In genomic region chr4:133910165-133910564, GRCh38 we compare ENCODE assay signal across 24 cellular contexts.
"Had no signal": no experiment of that assay in that cellular context is flagged by ENCODE, and none has a peak within 500 bp of the region (broad histone marks: within the 10 kb centered on the region; RNA-seq: fewer than 3 reads in every experiment).

No MANE protein-coding gene starts in this region.

- H3K36me3 Mint-ChIP-seq: stimulated activated naive B cell treated with anti-CD40 and anti-IgM and Interleukin-4, amounts not matched to agents 10 μg/mL and 1 μg/mL and 100 μg/mL, for 72 hours had no signal

- H3K4me1 ChIP-seq: gastrocnemius medialis, heart left ventricle, lower lobe of right lung, psoas muscle, sigmoid colon, spleen, tibial nerve, vagina had no signal

- H3K4me3 ChIP-seq: gastrocnemius medialis, heart left ventricle, hepatocyte, lower lobe of right lung, ovary, psoas muscle, sigmoid colon, spleen, thoracic aorta, tibial nerve, vagina had no signal

- H3K79me2 ChIP-seq: hepatocyte had no signal

- H3K9me3 ChIP-seq: gastrocnemius medialis, lower lobe of right lung, ovary, psoas muscle, vagina had no signal

- H3K4me2 ChIP-seq: hepatocyte had no signal

- H3K4me3 Mint-ChIP-seq: effector memory CD8-positive, alpha-beta T cell; natural killer cell; stimulated activated naive B cell treated with anti-CD40 and anti-IgM and Interleukin-4, amounts not matched to agents 10 μg/mL and 1 μg/mL and 100 μg/mL, for 72 hours; stimulated activated naive CD8-positive, alpha-beta T cell treated with anti-CD3 and anti-CD28 coated beads, Interleukin-15, Interleukin-2, amounts not matched to agents 100 ng/mL and 50 ng/mL, for 24 hours had no signal

- H3K36me3 ChIP-seq: gastrocnemius medialis, heart left ventricle, lower lobe of right lung, ovary, sigmoid colon, spleen, thoracic aorta, tibial nerve, vagina had no signal

- DNase-seq: cortex of kidney; effector memory CD8-positive, alpha-beta T cell; foreskin fibroblast; gastrocnemius medialis; heart left ventricle; kidney glomerular epithelial cell; left colon; left ventricle myocardium superior; lower lobe of right lung; natural killer cell; occipital lobe; ovary; posterior cingulate gyrus; psoas muscle; right cardiac atrium; sigmoid colon; spleen; stimulated activated naive B cell treated with anti-CD40 and anti-IgM and Interleukin-4, amounts not matched to agents 10 μg/mL and 1 μg/mL and 100 μg/mL, for 72 hours had no signal

- H3K27ac Mint-ChIP-seq: effector memory CD8-positive, alpha-beta T cell; natural killer cell; stimulated activated naive B cell treated with anti-CD40 and anti-IgM and Interleukin-4, amounts not matched to agents 10 μg/mL and 1 μg/mL and 100 μg/mL, for 72 hours; stimulated activated naive CD8-positive, alpha-beta T cell treated with anti-CD3 and anti-CD28 coated beads, Interleukin-15, Interleukin-2, amounts not matched to agents 100 ng/mL and 50 ng/mL, for 24 hours had no signal

- H3K27me3 Mint-ChIP-seq: effector memory CD8-positive, alpha-beta T cell; stimulated activated naive B cell treated with anti-CD40 and anti-IgM and Interleukin-4, amounts not matched to agents 10 μg/mL and 1 μg/mL and 100 μg/mL, for 72 hours; stimulated activated naive CD8-positive, alpha-beta T cell treated with anti-CD3 and anti-CD28 coated beads, Interleukin-15, Interleukin-2, amounts not matched to agents 100 ng/mL and 50 ng/mL, for 24 hours had no signal

- H3K4me1 Mint-ChIP-seq: natural killer cell; stimulated activated naive B cell treated with anti-CD40 and anti-IgM and Interleukin-4, amounts not matched to agents 10 μg/mL and 1 μg/mL and 100 μg/mL, for 72 hours had no signal

- H3K27me3 ChIP-seq: gastrocnemius medialis, heart left ventricle, hepatocyte, ovary, sigmoid colon, spleen, tibial nerve, vagina had no signal

- H3K27ac ChIP-seq: epithelial cell of prostate, gastrocnemius medialis, heart left ventricle, hepatocyte, lower lobe of right lung, ovary, psoas muscle, sigmoid colon, spleen, thoracic aorta, tibial nerve, vagina had no signal
